In the genomic region with DNA sequence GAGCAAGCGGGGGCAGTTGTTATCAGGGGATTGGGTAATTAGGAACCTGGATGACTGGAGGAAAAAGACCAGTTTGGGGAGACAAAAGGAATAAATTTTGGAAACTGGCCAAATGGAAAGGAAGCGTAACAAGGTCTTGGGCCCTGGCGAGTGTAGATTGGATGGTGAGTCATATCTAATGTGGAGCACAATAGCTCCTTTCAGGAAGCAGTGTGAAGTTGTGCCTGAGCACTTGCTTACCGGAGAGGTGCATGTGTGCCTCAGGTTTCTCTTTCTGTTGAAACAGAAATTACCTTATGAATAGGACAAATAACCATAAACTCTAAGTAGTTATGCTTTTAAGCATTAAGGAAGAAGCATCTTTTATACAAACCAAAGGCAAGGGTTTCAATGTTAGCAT, we compare ENCODE assay signal across 17 cellular contexts.
DNase-seq lines count a peak whose midpoint lies in the region; ATAC-seq and TF ChIP-seq lines count a peak whose summit lies in the region.
"Had no signal": no experiment of that assay in that cellular context is flagged by ENCODE, and none has a peak within 500 bp of the region (broad histone marks: within the 10 kb centered on the region; RNA-seq: fewer than 3 reads in every experiment).

No MANE protein-coding gene starts in this region.

- no peaks in the 10 kb centered on the region for H3K9me3 ChIP-seq in RWPE2 (ENCODE audit: severe bottlenecking)
- peaks cover 0 to 8% (median 0%) of the 10 kb centered on the region in 12 donors for H3K9me3 ChIP-seq in heart left ventricle
- H3K9me3 ChIP-seq: BE2C, psoas muscle, transverse colon had no signal

- 48 to 59% (median 55%) methylated on average over 4 of the region's 4 CpGs for WGBS in heart left ventricle, 4 donors

- no peaks in the 10 kb centered on the region for H3K4me1 Mint-ChIP-seq in stimulated activated memory B cell treated with anti-CD40 and anti-IgM and Interleukin-4, amounts not matched to agents 10 μg/mL and 1 μg/mL and 100 μg/mL, for 72 hours
- H3K4me1 Mint-ChIP-seq: stimulated activated naive B cell treated with anti-CD40 and anti-IgM and Interleukin-4, amounts not matched to agents 10 μg/mL and 1 μg/mL and 100 μg/mL, for 72 hours had no signal

- H3K27ac Mint-ChIP-seq in stimulated activated memory B cell treated with anti-CD40 and anti-IgM and Interleukin-4, amounts not matched to agents 10 μg/mL and 1 μg/mL and 100 μg/mL, for 72 hours = no peak overlapping the region
- H3K27ac Mint-ChIP-seq: activated T-helper 2 cell treated with anti-CD3 and anti-CD28 coated beads, Interferon-gamma antibody, Interleukin-2, Interleukin-4, amounts not matched to agents 10 μg/mL and 5 μg/mL and 100 μg/mL, durations not matched to agents 14 hours and 24 hours and 36 hours; stimulated activated naive B cell treated with anti-CD40 and anti-IgM and Interleukin-4, amounts not matched to agents 10 μg/mL and 1 μg/mL and 100 μg/mL, for 72 hours had no signal

- H3K4me3 Mint-ChIP-seq in stimulated activated memory B cell treated with anti-CD40 and anti-IgM and Interleukin-4, amounts not matched to agents 10 μg/mL and 1 μg/mL and 100 μg/mL, for 72 hours = no peak overlapping the region
- H3K4me3 Mint-ChIP-seq: stimulated activated naive B cell treated with anti-CD40 and anti-IgM and Interleukin-4, amounts not matched to agents 10 μg/mL and 1 μg/mL and 100 μg/mL, for 72 hours had no signal

- DNase-seq in NCI-H1105 treated with DMSO at 0.1 percent for 48 hours (lab: John Stamatoyannopoulos, UW) (peak; percentile 11), RWPE2 (ENCODE audit: low spot score) (no peak), kidney tubule cell (ENCODE audit: low spot score) (peak; percentile 34), left colon (no peak), heart left ventricle (no peak)
- DNase-seq in activated T-cell treated with anti-CD3 and anti-CD28 coated beads, Interleukin-2, amount 50 U/mL, for 1 hour = no peak
- DNase-seq: amniotic stem cell; BE2C; cerebellar nuclear complex; NK-92 treated with Interleukin-12 subunit alpha and Interleukin-12 subunit beta, amount 100 ng/mL, for 24 hours; psoas muscle; stimulated activated naive B cell treated with anti-CD40 and anti-IgM and Interleukin-4, amounts not matched to agents 10 μg/mL and 1 μg/mL and 100 μg/mL, for 72 hours; T-helper 1 cell; transverse colon had no signal

- H3K36me3 ChIP-seq in RWPE2 (ENCODE audit: low read depth) = no peaks in the 10 kb centered on the region
- no peaks in the 10 kb centered on the region for H3K36me3 ChIP-seq in heart left ventricle
- H3K36me3 ChIP-seq: BE2C, transverse colon had no signal

- peaks cover 37% of the 10 kb centered on the region for H3K27me3 Mint-ChIP-seq in stimulated activated memory B cell treated with anti-CD40 and anti-IgM and Interleukin-4, amounts not matched to agents 10 μg/mL and 1 μg/mL and 100 μg/mL, for 72 hours

- TF ChIP-seq CTCF in RWPE2 (IDR thresholded peaks at IDR 0.05; ENCODE audit: poor library complexity, severe bottlenecking) (no peak), heart left ventricle (IDR thresholded peaks at IDR 0.05) (no peak)

- intact Hi-C loops in left colon (cut with DNase I, micrococcal nuclease) (no loop called here), heart left ventricle (cut with DNase I) (loop anchor here in 6 of 10 donors (5.0 to 10.0 kb wide), 8 partner anchors 38 to 542 kb away; no protein-coding TSS in a partner anchor)

- no peaks in the 10 kb centered on the region for H3K27me3 ChIP-seq in RWPE2 (ENCODE audit: insufficient read depth, poor library complexity, severe bottlenecking)
- no peaks in the 10 kb centered on the region for H3K27me3 ChIP-seq in heart left ventricle
- H3K27me3 ChIP-seq: BE2C, transverse colon had no signal

- peak; percentile 49 for ATAC-seq in GM18519 (IDR thresholded peaks at IDR 0.05; ENCODE audit: low FRiP score, unreplicated experiment)
- ATAC-seq in RWPE2 (ENCODE audit: low read depth) = peak; percentile 71
- no peak for ATAC-seq in stimulated activated memory B cell treated with anti-CD40 and anti-IgM and Interleukin-4, amounts not matched to agents 10 μg/mL and 1 μg/mL and 100 μg/mL, for 72 hours
- ATAC-seq in left colon = no peak
- ATAC-seq in heart left ventricle = no peak
- ATAC-seq: psoas muscle; stimulated activated naive B cell treated with anti-CD40 and anti-IgM and Interleukin-4, amounts not matched to agents 10 μg/mL and 1 μg/mL and 100 μg/mL, for 72 hours had no signal

- H3K4me3 ChIP-seq in RWPE2 (ENCODE audit: severe bottlenecking) = no peak overlapping the region
- no peak overlapping the region for H3K4me3 ChIP-seq in heart left ventricle
- H3K4me3 ChIP-seq: psoas muscle, transverse colon had no signal

- peaks cover 11% of the 10 kb centered on the region for H3K9me3 Mint-ChIP-seq in stimulated activated memory B cell treated with anti-CD40 and anti-IgM and Interleukin-4, amounts not matched to agents 10 μg/mL and 1 μg/mL and 100 μg/mL, for 72 hours
- H3K9me3 Mint-ChIP-seq: activated T-helper 2 cell treated with anti-CD3 and anti-CD28 coated beads, Interferon-gamma antibody, Interleukin-2, Interleukin-4, amounts not matched to agents 10 μg/mL and 5 μg/mL and 100 μg/mL, durations not matched to agents 14 hours and 24 hours and 36 hours had no signal

- no peaks in the 10 kb centered on the region for H3K36me3 Mint-ChIP-seq in stimulated activated memory B cell treated with anti-CD40 and anti-IgM and Interleukin-4, amounts not matched to agents 10 μg/mL and 1 μg/mL and 100 μg/mL, for 72 hours

- no peak overlapping the region for H3K27ac ChIP-seq in RWPE2 (ENCODE audit: poor library complexity, severe bottlenecking)
- no peak overlapping the region for H3K27ac ChIP-seq in heart left ventricle
- H3K27ac ChIP-seq: psoas muscle, transverse colon had no signal

- no peak for TF ChIP-seq POLR2A in heart left ventricle (IDR thresholded peaks at IDR 0.05)

- H3K4me1 ChIP-seq in RWPE2 (ENCODE audit: insufficient read depth, poor library complexity, severe bottlenecking) = no peaks in the 10 kb centered on the region
- peaks cover 0 to 22% (median 0%) of the 10 kb centered on the region in 12 donors for H3K4me1 ChIP-seq in heart left ventricle
- H3K4me1 ChIP-seq: BE2C, psoas muscle, transverse colon had no signal

Comparison
In these comparisons a context has a peak if more than half of its experiments do, and no peak if none do; other contexts are left out.
1. ATAC-seq: peak in GM18519 (single experiment) and RWPE2 (single experiment); none in stimulated activated memory B cell treated with anti-CD40 and anti-IgM and Interleukin-4, amounts not matched to agents 10 μg/mL and 1 μg/mL and 100 μg/mL, for 72 hours (single experiment), left colon (single experiment) and heart left ventricle (0 of 4).
2. DNase-seq: peak in NCI-H1105 treated with DMSO at 0.1 percent for 48 hours (single experiment) and kidney tubule cell (single experiment); none in RWPE2 (single experiment), activated T-cell treated with anti-CD3 and anti-CD28 coated beads, Interleukin-2, amount 50 U/mL, for 1 hour (single experiment), left colon (0 of 2) and heart left ventricle (0 of 5).
3. intact Hi-C loops: an anchor here in heart left ventricle (5.0 to 10.0 kb wide); none called in left colon.